Comparison of ENCODE assay signal across 8 cellular contexts in genomic region chr2:177763532-177764265, GRCh38.
A peak's percentile ranks its signal among the peaks of the same experiment; 100 is the strongest.
DNase-seq lines count a peak whose midpoint lies in the region; ATAC-seq and TF ChIP-seq lines count a peak whose summit lies in the region.

No MANE protein-coding gene starts in this region.

- H3F3A ChIP-seq in Loucy (ENCODE audit: low read depth) (no peaks in the 10 kb centered on the region), SK-N-SH (replicated peaks; ENCODE audit: insufficient read depth) (no peaks in the 10 kb centered on the region)

- no peaks in the 10 kb centered on the region for H3K79me2 ChIP-seq in Loucy (ENCODE audit: insufficient read depth, low read length)
- no peaks in the 10 kb centered on the region for H3K79me2 ChIP-seq in SK-N-SH (ENCODE audit: insufficient read depth)

- H3K9ac ChIP-seq in Loucy (ENCODE audit: low read depth, low read length, poor library complexity, severe bottlenecking) (no peak overlapping the region), SK-N-SH (no peak overlapping the region)

- H3K27ac ChIP-seq in HEK293 (ENCODE audit: extremely low read depth, low read depth, low read length) (no peak overlapping the region), SK-N-SH (ENCODE audit: low read depth in 2 of 2, low read length in 1 of 2) (no peak overlapping the region)

- DNase-seq in SK-N-SH, result peak; percentile 67
- DNase-seq in activated naive CD4-positive, alpha-beta T cell treated with anti-CD3 and anti-CD28 coated beads, Interleukin-2, amount 50 U/mL, for 16 hours, result peak; percentile 77
- DNase-seq in left cardiac atrium, result peak; percentile 84
- peak; percentile 58 for DNase-seq in renal cortical epithelial cell (ENCODE audit: low read depth)
- DNase-seq in cerebellar nuclear complex (lab: John Stamatoyannopoulos, UW), result no peak

- no peaks in the 10 kb centered on the region; the same call in 1 of the 2 replicates for H3K4me1 ChIP-seq in HEK293 (ENCODE audit: control insufficient read depth, insufficient read depth, low read length)
- no peaks in the 10 kb centered on the region for H3K4me1 ChIP-seq in Loucy (ENCODE audit: insufficient read depth, low read length, poor library complexity, severe bottlenecking)
- peaks cover 0 to 4% of the 10 kb centered on the region in 2 experiments; a peak in 1 of 4 replicates for H3K4me1 ChIP-seq in SK-N-SH (ENCODE audit: control insufficient read depth in 1 of 2, insufficient read depth in 2 of 2, low read depth in 1 of 2, low read length in 1 of 2)

- H3K36me3 ChIP-seq in HEK293 (ENCODE audit: control insufficient read depth in 2 of 2, insufficient read depth in 1 of 2, low read length in 2 of 2) (no peaks in the 10 kb centered on the region), Loucy (ENCODE audit: insufficient read depth, low read length) (no peaks in the 10 kb centered on the region), SK-N-SH (replicated peaks in 1 of 2; ENCODE audit: control insufficient read depth in 1 of 2, insufficient read depth in 2 of 2, low read length in 1 of 2) (no peaks in the 10 kb centered on the region)

- peak; percentile 91 for TF ChIP-seq CTCF in GM12873 (IDR thresholded peaks at IDR 0.05; ENCODE audit: insufficient read depth, low read depth, low read length, missing control alignments)
- peak; percentile 85 for TF ChIP-seq CTCF in HEK293 (tag by site-specific recombination; IDR thresholded peaks at IDR 0.05)
- peak; percentile 85 for TF ChIP-seq CTCF in Loucy (conservative IDR thresholded peaks at IDR 0.05; ENCODE audit: low read length)
- peak; percentile 78 for TF ChIP-seq CTCF in SK-N-SH (IDR thresholded peaks at IDR 0.05)

- H2AFZ ChIP-seq in Loucy (ENCODE audit: low read length) (peak overlapping the region; percentile 18), SK-N-SH (ENCODE audit: low read depth) (no peak overlapping the region)

- peak; percentile 85 to 90 for ATAC-seq in left cardiac atrium

- H3K4me2 ChIP-seq in Loucy (ENCODE audit: low read depth, low read length, poor library complexity, severe bottlenecking) (no peak overlapping the region), SK-N-SH (no peak overlapping the region)

- no peak overlapping the region for H3K4me3 ChIP-seq in HEK293 (ENCODE audit: low read depth, low read length)
- no peak overlapping the region for H3K4me3 ChIP-seq in Loucy (ENCODE audit: low read length, poor library complexity, severe bottlenecking)
- H3K4me3 ChIP-seq in SK-N-SH (ENCODE audit: low read depth in 2 of 2, low read length in 1 of 2), result no peak overlapping the region

- intact Hi-C loops in left cardiac atrium (cut with DNase I), result loop anchor here in 1 of 2 donors (2.0 kb wide), 1 partner anchor 601 kb away; no protein-coding TSS in a partner anchor

- CTCF ChIA-PET in HEK293 (lab: Yijun Ruan, JAX) (interaction anchor here (0.6 to 3.8 kb wide), 29 partner anchors 8 to 626 kb away, joined by 3 to 34 read pairs (median 3); no protein-coding TSS in a partner anchor), SK-N-SH (lab: Yijun Ruan, JAX) (interaction anchor here (0.6 to 4.3 kb wide), 30 partner anchors 9 to 1103 kb away, joined by 3 to 25 read pairs (median 4); no protein-coding TSS in a partner anchor)

- no peaks in the 10 kb centered on the region for H3K9me2 ChIP-seq in Loucy (replicated peaks; ENCODE audit: low read depth, low read length)
- no peaks in the 10 kb centered on the region for H3K9me2 ChIP-seq in SK-N-SH

- H3K9me3 ChIP-seq in HEK293 (ENCODE audit: control insufficient read depth, insufficient read depth, low read depth, low read length) (no peaks in the 10 kb centered on the region), Loucy (ENCODE audit: insufficient read depth, low read depth, low read length) (no peaks in the 10 kb centered on the region), SK-N-SH (no peaks in the 10 kb centered on the region)

- H4K20me1 ChIP-seq in Loucy (ENCODE audit: insufficient read depth, low read length, poor library complexity, severe bottlenecking) (no peaks in the 10 kb centered on the region), SK-N-SH (ENCODE audit: insufficient read depth) (no peaks in the 10 kb centered on the region)

- whole genome bisulfite sequencing in SK-N-SH (ENCODE audit: low lambda C conversion rate), result 44% methylated on average over 8 of the region's 14 CpGs

- peak; percentile 54 for TF ChIP-seq RAD21 in SK-N-SH (IDR thresholded peaks at IDR 0.05; ENCODE audit: low read length)

- TF ChIP-seq EP300 in SK-N-SH (IDR thresholded peaks at IDR 0.05; ENCODE audit: borderline replicate concordance in 1 of 2, low read depth in 1 of 2, low read length in 1 of 2), result no peak

- H3K27me3 ChIP-seq in Loucy (ENCODE audit: insufficient read depth, low read length, poor library complexity, severe bottlenecking) (no peaks in the 10 kb centered on the region), SK-N-SH (ENCODE audit: insufficient read depth) (no peaks in the 10 kb centered on the region)

- POLR2A ChIA-PET in HEK293 (lab: Yijun Ruan, JAX) (no interaction called here), SK-N-SH (lab: Yijun Ruan, JAX) (no interaction called here)

TF ChIP-seq in HEK293, 187 proteins besides CTCF, POLR2A, EP300 and RAD21 (continues in another document):
- TF ChIP-seq ZBTB17 (tag by site-specific recombination; IDR thresholded peaks at IDR 0.05), result peak; percentile 84
- TF ChIP-seq ZNF211 (tag by site-specific recombination; IDR thresholded peaks at IDR 0.05; ENCODE audit: low read depth), result no peak
- no peak for TF ChIP-seq ZNF830 (tag by site-specific recombination; IDR thresholded peaks at IDR 0.05; ENCODE audit: low read depth)
- no peak for TF ChIP-seq ZNF324 (tag by site-specific recombination; IDR thresholded peaks at IDR 0.05)
- no peak for TF ChIP-seq ZNF404 (tag by site-specific recombination; IDR thresholded peaks at IDR 0.05)
- TF ChIP-seq ZNF398 (tag by site-specific recombination; IDR thresholded peaks at IDR 0.05), result no peak
- TF ChIP-seq ZNF837 (tag by site-specific recombination; IDR thresholded peaks at IDR 0.05), result no peak
- 0 out of 2 replicates have a peak, but pooled peaks have one; percentile 28 for TF ChIP-seq ZNF2 (tag by site-specific recombination; IDR thresholded peaks at IDR 0.05)
- no peak for TF ChIP-seq ZNF16 (tag by site-specific recombination; IDR thresholded peaks at IDR 0.05; ENCODE audit: low read depth)
- no peak for TF ChIP-seq ZNF707 (tag by site-specific recombination; IDR thresholded peaks at IDR 0.05)
- TF ChIP-seq SALL2 (tag by site-specific recombination; IDR thresholded peaks at IDR 0.05; ENCODE audit: borderline replicate concordance), result no peak

TF ChIP-seq in SK-N-SH, 30 proteins besides CTCF, POLR2A, EP300 and RAD21:
- no peak for TF ChIP-seq FOXJ3 (CRISPR knock-in tag; IDR thresholded peaks at IDR 0.05)
- no peak for TF ChIP-seq GATA2 (CRISPR knock-in tag; IDR thresholded peaks at IDR 0.05)
- TF ChIP-seq MEF2A (IDR thresholded peaks at IDR 0.05; ENCODE audit: borderline replicate concordance, low read depth), result no peak
- TF ChIP-seq YY1 (IDR thresholded peaks at IDR 0.05; ENCODE audit: low read depth), result no peak
- no peak for TF ChIP-seq TEAD4 (IDR thresholded peaks at IDR 0.05; ENCODE audit: borderline replicate concordance, insufficient read depth)
- no peak for TF ChIP-seq IRF3 (IDR thresholded peaks at IDR 0.05; ENCODE audit: low read depth, low read length)
- no peak for TF ChIP-seq EZH2phosphoT487 (IDR thresholded peaks at IDR 0.05; ENCODE audit: borderline replicate concordance, low read depth)
- TF ChIP-seq CHD2 (IDR thresholded peaks at IDR 0.05; ENCODE audit: low read length, partially characterized antibody), result no peak
- no peak for TF ChIP-seq RXRA (IDR thresholded peaks at IDR 0.05; ENCODE audit: borderline replicate concordance, low read depth)

Comparison
In these comparisons a context has a peak if more than half of its experiments do, and no peak if none do; other contexts are left out.
1. DNase-seq: peak in SK-N-SH (single experiment), activated naive CD4-positive, alpha-beta T cell treated with anti-CD3 and anti-CD28 coated beads, Interleukin-2, amount 50 U/mL, for 16 hours (single experiment), left cardiac atrium (single experiment) and renal cortical epithelial cell (single experiment); none in cerebellar nuclear complex (0 of 2).
2. Peak in every context shown above with its lines, with median percentiles within 50 percentile points of each other: CTCF ChIP-seq.